18 cellular contexts compared by ENCODE assay signal in genomic region chrX:20913760-20914159, GRCh38.
DNase-seq lines count a peak whose midpoint lies in the region; ATAC-seq and TF ChIP-seq lines count a peak whose summit lies in the region.
"Had no signal": no experiment of that assay in that cellular context is flagged by ENCODE, and none has a peak within 500 bp of the region (broad histone marks: within the 10 kb centered on the region; RNA-seq: fewer than 3 reads in every experiment).

No MANE protein-coding gene starts in this region.

- H3K36me3 ChIP-seq in HEK293 (ENCODE audit: control insufficient read depth in 2 of 2, insufficient read depth in 1 of 2, low read length in 2 of 2) (no peaks in the 10 kb centered on the region), neural progenitor cell (no peaks in the 10 kb centered on the region)

- no peaks in the 10 kb centered on the region for H3K4me1 Mint-ChIP-seq in neural progenitor cell
- H3K4me1 Mint-ChIP-seq: activated naive CD4-positive, alpha-beta T cell treated with anti-CD3 and anti-CD28 coated beads, Interleukin-2, amount 50 U/mL, for 24 hours had no signal

- CTCF ChIA-PET in HEK293 (lab: Yijun Ruan, JAX): no interaction called here

- H3K4me3 Mint-ChIP-seq in neural progenitor cell: no peak overlapping the region
- H3K4me3 Mint-ChIP-seq: activated naive CD4-positive, alpha-beta T cell treated with anti-CD3 and anti-CD28 coated beads, Interleukin-2, amount 50 U/mL, for 24 hours; T-helper 1 cell treated with Interleukin-12 subunit alpha and Interleukin-12 subunit beta and Interleukin-4 antibody, amounts not matched to agents 30 μg/mL and 1 μg/mL, for 36 hours had no signal

- H2AFZ ChIP-seq in neural progenitor cell (replicated peaks): no peak overlapping the region
- H2AFZ ChIP-seq: parathyroid adenoma had no signal

- no peak overlapping the region for H3K27ac ChIP-seq in HEK293 (ENCODE audit: extremely low read depth, low read depth, low read length)
- H3K27ac ChIP-seq in neural progenitor cell: no peak overlapping the region
- H3K27ac ChIP-seq: KMS-11, parathyroid adenoma had no signal

- H3K9me3 Mint-ChIP-seq in neural progenitor cell: no peaks in the 10 kb centered on the region
- H3K9me3 Mint-ChIP-seq: activated naive CD4-positive, alpha-beta T cell treated with anti-CD3 and anti-CD28 coated beads, Interleukin-2, amount 50 U/mL, for 24 hours; T-helper 1 cell treated with Interleukin-12 subunit alpha and Interleukin-12 subunit beta and Interleukin-4 antibody, amounts not matched to agents 30 μg/mL and 1 μg/mL, for 36 hours had no signal

- H3K9me3 ChIP-seq in HEK293 (ENCODE audit: control insufficient read depth, insufficient read depth, low read depth, low read length) (no peaks in the 10 kb centered on the region), neural progenitor cell (ENCODE audit: low read depth) (peaks cover 5% of the 10 kb centered on the region)
- H3K9me3 ChIP-seq: mucosa of descending colon had no signal

- H3K9ac ChIP-seq in neural progenitor cell: no peak overlapping the region
- H3K9ac ChIP-seq: KMS-11, parathyroid adenoma had no signal

- H3K4me1 ChIP-seq in HEK293 (ENCODE audit: control insufficient read depth, insufficient read depth, low read length) (no peaks in the 10 kb centered on the region), neural progenitor cell (no peaks in the 10 kb centered on the region)
- H3K4me1 ChIP-seq: parathyroid adenoma had no signal

- ATAC-seq in HG03442 (IDR thresholded peaks at IDR 0.05; ENCODE audit: unreplicated experiment): no peak
- ATAC-seq: mucosa of descending colon had no signal

- H3K79me2 ChIP-seq in neural progenitor cell (ENCODE audit: low read depth): no peaks in the 10 kb centered on the region
- H3K79me2 ChIP-seq: parathyroid adenoma had no signal

- no peak overlapping the region for H3K27ac Mint-ChIP-seq in neural progenitor cell
- H3K27ac Mint-ChIP-seq: T-helper 1 cell treated with Interleukin-12 subunit alpha and Interleukin-12 subunit beta and Interleukin-4 antibody, amounts not matched to agents 30 μg/mL and 1 μg/mL, for 36 hours had no signal

- H3K27me3 ChIP-seq in neural progenitor cell: no peaks in the 10 kb centered on the region

- no peaks in the 10 kb centered on the region for H3K27me3 Mint-ChIP-seq in neural progenitor cell (ENCODE audit: insufficient read depth, low read depth)

- POLR2A ChIA-PET in HEK293 (lab: Yijun Ruan, JAX): no interaction called here

- TF ChIP-seq CTCF in HEK293 (tag by site-specific recombination; IDR thresholded peaks at IDR 0.05) (no peak), epithelial cell of esophagus (IDR thresholded peaks at IDR 0.05; ENCODE audit: insufficient read depth, low read depth, low read length, missing control alignments) (no peak), neural progenitor cell (IDR thresholded peaks at IDR 0.05) (no peak)

- no peaks in the 10 kb centered on the region for H3F3A ChIP-seq in neural progenitor cell (ENCODE audit: low read depth)

- peak; percentile 10 for DNase-seq in OCI-M2 (lab: John Stamatoyannopoulos, UW; ENCODE audit: unreplicated experiment)
- peak; percentile 1 for DNase-seq in epithelial cell of esophagus (ENCODE audit: low read depth)
- DNase-seq in neural progenitor cell (ENCODE audit: low spot score): peak; percentile 54
- DNase-seq in mesenteric fat pad (ENCODE audit: low spot score): no peak
- no peak for DNase-seq in retina
- DNase-seq: activated CD4-positive, alpha-beta T cell treated with anti-CD3 and anti-CD28 coated beads for 1 hour; C1 segment of cervical spinal cord; DMS79; mucosa of descending colon; NCI-H187; NCI-H524; stimulated activated CD4-positive, alpha-beta T cell treated with anti-CD3 and anti-CD28 coated beads, Interleukin-12 subunit alpha, Interleukin-12 subunit beta, amount 100 ng/mL, for 4 hours had no signal

- H3K4me3 ChIP-seq in HEK293 (ENCODE audit: low read depth, low read length): no peak overlapping the region
- H3K4me3 ChIP-seq in epithelial cell of esophagus (ENCODE audit: low read length): no peak overlapping the region
- H3K4me3 ChIP-seq in neural progenitor cell: no peak overlapping the region
- H3K4me3 ChIP-seq: mucosa of descending colon had no signal

- H4K20me1 ChIP-seq in neural progenitor cell (ENCODE audit: low read depth): no peaks in the 10 kb centered on the region

- no peaks in the 10 kb centered on the region for H3K36me3 Mint-ChIP-seq in neural progenitor cell
- H3K36me3 Mint-ChIP-seq: activated naive CD4-positive, alpha-beta T cell treated with anti-CD3 and anti-CD28 coated beads, Interleukin-2, amount 50 U/mL, for 24 hours had no signal

- no peak overlapping the region for H3K4me2 ChIP-seq in neural progenitor cell
- H3K4me2 ChIP-seq: KMS-11 had no signal

TF ChIP-seq in HEK293, 187 proteins besides CTCF, POLR2A, EP300 and RAD21:
- TF ChIP-seq MYNN (tag by site-specific recombination; IDR thresholded peaks at IDR 0.05; ENCODE audit: borderline replicate concordance): no peak
- no peak for TF ChIP-seq ZNF324 (tag by site-specific recombination; IDR thresholded peaks at IDR 0.05)
- no peak for TF ChIP-seq ZXDB (tag by site-specific recombination; IDR thresholded peaks at IDR 0.05)
- no peak for TF ChIP-seq ZNF654 (tag by site-specific recombination; IDR thresholded peaks at IDR 0.05; ENCODE audit: low read depth)
- no peak for TF ChIP-seq ZNF488 (tag by site-specific recombination; IDR thresholded peaks at IDR 0.05)
- no peak for TF ChIP-seq ZBTB20 (tag by site-specific recombination; IDR thresholded peaks at IDR 0.05)
- peak; percentile 85 for TF ChIP-seq REST (tag by site-specific recombination; IDR thresholded peaks at IDR 0.05)
- TF ChIP-seq ZNF544 (tag by site-specific recombination; IDR thresholded peaks at IDR 0.05): no peak

Comparison
In these comparisons a context has a peak if more than half of its experiments do, and no peak if none do; other contexts are left out.
1. DNase-seq: peak in OCI-M2 (single experiment), epithelial cell of esophagus (single experiment) and neural progenitor cell (single experiment); none in mesenteric fat pad (single experiment) and retina (single experiment).